ENCODE assay signal across 1 cellular context in genomic region chr3:155647196-155647595, GRCh38.
TF ChIP-seq lines count a peak whose summit lies in the region.

No MANE protein-coding gene starts in this region.

TF ChIP-seq in GM23338, 12 proteins besides CTCF, POLR2A, EP300 and RAD21 (continued from another document):
- no peak for TF ChIP-seq ZNF462 (CRISPR knock-in tag; IDR thresholded peaks at IDR 0.05)
